Comparison of ENCODE assay signal across 8 cellular contexts in the genomic region with DNA sequence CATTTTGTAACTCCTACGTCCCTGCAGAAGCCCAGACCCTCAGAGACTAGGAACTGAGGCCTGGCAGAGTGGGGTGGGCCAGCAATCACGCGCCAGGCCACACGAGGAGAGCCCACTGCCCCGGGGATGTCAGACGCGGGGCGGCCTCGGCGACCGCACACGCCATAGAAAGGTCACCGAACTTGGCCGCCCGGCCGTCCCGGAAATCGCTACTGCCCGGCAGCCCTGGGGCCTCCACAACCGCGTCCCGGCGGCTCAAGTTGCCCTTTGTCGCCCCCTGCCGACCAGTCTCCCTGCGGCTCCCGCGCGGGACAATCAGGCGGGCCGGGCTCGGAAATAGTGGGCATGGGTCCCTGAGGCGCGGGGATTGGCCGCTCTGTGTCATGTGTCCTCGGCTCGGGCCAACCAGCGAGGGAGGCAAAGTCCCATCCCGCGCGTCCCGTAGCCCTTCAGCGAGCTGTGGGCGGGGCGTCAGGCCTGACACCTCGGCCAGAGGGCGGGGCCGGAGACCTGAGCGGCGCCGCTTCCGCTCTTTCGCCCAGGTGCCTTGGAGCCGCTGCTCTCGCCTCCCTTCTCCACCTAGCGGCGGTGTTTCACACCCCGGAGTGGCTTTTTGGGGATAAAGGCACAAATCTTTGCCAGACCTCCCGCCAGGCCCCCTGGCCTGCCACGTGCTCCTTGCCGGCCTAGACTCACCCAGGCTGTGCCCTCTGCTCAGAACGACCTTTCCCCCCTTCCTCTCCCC. TPM values are rescaled to one million over a fixed set of nuclear protein-coding genes. Genes with fewer than 3 reads are reported as not detected.
DNase-seq lines count a peak whose midpoint lies in the region; ATAC-seq and TF ChIP-seq lines count a peak whose summit lies in the region.

No MANE protein-coding gene starts in this region.

- peak; percentile 85 for TF ChIP-seq RAD21 in SK-N-SH (IDR thresholded peaks at IDR 0.05; ENCODE audit: low read length)

- H3K4me3 ChIP-seq in SK-N-SH (ENCODE audit: low read depth in 2 of 2, low read length in 1 of 2) (peak overlapping the region; percentile 44 to 54), thyroid gland (replicated peaks in 1 of 3) (peak overlapping the region in 1 of 3 donors; percentile 18)

- H3K36me3 ChIP-seq in SK-N-SH (replicated peaks in 1 of 2; ENCODE audit: control insufficient read depth in 1 of 2, insufficient read depth in 2 of 2, low read length in 1 of 2): no peaks in the 10 kb centered on the region
- no peaks in the 10 kb centered on the region for H3K36me3 ChIP-seq in thyroid gland

- H3K9me3 ChIP-seq in SK-N-SH: no peaks in the 10 kb centered on the region
- no peaks in the 10 kb centered on the region for H3K9me3 ChIP-seq in thyroid gland

- POLR2A ChIA-PET in SK-N-SH (lab: Yijun Ruan, JAX): interaction anchor here (0.7 to 1.4 kb wide), 2 partner anchors 60 to 96 kb away, joined by 3 to 4 read pairs; no protein-coding TSS in a partner anchor

- H3K9me3 Mint-ChIP-seq in activated naive CD8-positive, alpha-beta T cell (ENCODE audit: low read depth): no peaks in the 10 kb centered on the region
- no peaks in the 10 kb centered on the region for H3K9me3 Mint-ChIP-seq in osteocyte (ENCODE audit: unreplicated experiment)

- DNase-seq in GM10266 (ENCODE audit: extremely low spot score): peak; percentile 99
- peak; percentile 99 for DNase-seq in NCI-H1048 (lab: John Stamatoyannopoulos, UW)
- peak; percentile 99 for DNase-seq in SK-N-SH
- peak; percentile 99 for DNase-seq in glomerular visceral epithelial cell (ENCODE audit: extremely low spot score)
- peak; percentile 100 for DNase-seq in osteocyte (ENCODE audit: extremely low spot score, unreplicated experiment)
- peak; percentile 100 for DNase-seq in thyroid gland

- intact Hi-C loops in thyroid gland (cut with DNase I): loop anchor here (5.0 to 10.0 kb wide), 2 partner anchors 118 to 221 kb away; no protein-coding TSS in a partner anchor

- no peaks in the 10 kb centered on the region for H3K27me3 Mint-ChIP-seq in activated naive CD8-positive, alpha-beta T cell
- H3K27me3 Mint-ChIP-seq in osteocyte (ENCODE audit: unreplicated experiment): no peaks in the 10 kb centered on the region

- peak overlapping the region; percentile 87 for H3K27ac Mint-ChIP-seq in activated naive CD8-positive, alpha-beta T cell
- peak overlapping the region; percentile 79 for H3K27ac Mint-ChIP-seq in osteocyte (ENCODE audit: unreplicated experiment)

- H3F3A ChIP-seq in SK-N-SH (replicated peaks; ENCODE audit: insufficient read depth): peaks cover 12% of the 10 kb centered on the region

- peak; percentile 97 for TF ChIP-seq CTCF in GM10266 (IDR thresholded peaks at IDR 0.05; ENCODE audit: control insufficient read depth, insufficient read depth, low read depth, missing control alignments)
- peak; percentile 81 for TF ChIP-seq CTCF in SK-N-SH (IDR thresholded peaks at IDR 0.05)
- peak; percentile 96 for TF ChIP-seq CTCF in osteocyte (IDR thresholded peaks at IDR 0.05)
- peak; percentile 61 to 96 (median 83) for TF ChIP-seq CTCF in thyroid gland (IDR thresholded peaks at IDR 0.05)

- peak overlapping the region; percentile 58 for H3K9ac ChIP-seq in SK-N-SH

- H4K20me1 ChIP-seq in SK-N-SH (ENCODE audit: insufficient read depth): no peaks in the 10 kb centered on the region

- H3K79me2 ChIP-seq in SK-N-SH (ENCODE audit: insufficient read depth): no peaks in the 10 kb centered on the region

- H3K4me3 Mint-ChIP-seq in activated naive CD8-positive, alpha-beta T cell: peak overlapping the region; percentile 52
- peak overlapping the region; percentile 73 for H3K4me3 Mint-ChIP-seq in osteocyte (ENCODE audit: unreplicated experiment)

- peaks cover 4 to 12% of the 10 kb centered on the region in 2 experiments; a peak in 2 of 4 replicates for H3K4me1 ChIP-seq in SK-N-SH (ENCODE audit: control insufficient read depth in 1 of 2, insufficient read depth in 2 of 2, low read depth in 1 of 2, low read length in 1 of 2)
- H3K4me1 ChIP-seq in thyroid gland: peaks cover 15 to 17% of the 10 kb centered on the region in 2 donors

- peak in 1 of 2 donors; percentile 62 for TF ChIP-seq POLR2A in thyroid gland (IDR thresholded peaks at IDR 0.05)

- TF ChIP-seq EP300 in SK-N-SH (IDR thresholded peaks at IDR 0.05; ENCODE audit: borderline replicate concordance in 1 of 2, low read depth in 1 of 2, low read length in 1 of 2): no peak

- H3K36me3 Mint-ChIP-seq in activated naive CD8-positive, alpha-beta T cell: no peaks in the 10 kb centered on the region
- no peaks in the 10 kb centered on the region for H3K36me3 Mint-ChIP-seq in osteocyte (ENCODE audit: unreplicated experiment)

- peak overlapping the region; percentile 69 for H3K4me2 ChIP-seq in SK-N-SH

- WGBS in SK-N-SH (ENCODE audit: low lambda C conversion rate): 13% methylated on average over 10 of the region's 62 CpGs
- WGBS in thyroid gland, 2 donors: 2 to 14% methylated on average over 9 to 40 of the region's 62 CpGs

- peaks cover 7% of the 10 kb centered on the region for H3K4me1 Mint-ChIP-seq in activated naive CD8-positive, alpha-beta T cell (ENCODE audit: low read depth)
- H3K4me1 Mint-ChIP-seq in osteocyte (ENCODE audit: unreplicated experiment): peaks cover 10% of the 10 kb centered on the region

- peak overlapping the region; percentile 97 for H2AFZ ChIP-seq in SK-N-SH (ENCODE audit: low read depth)

- no peaks in the 10 kb centered on the region for H3K9me2 ChIP-seq in SK-N-SH

- CTCF ChIA-PET in SK-N-SH (lab: Yijun Ruan, JAX): interaction anchor here (0.6 to 4.8 kb wide), 61 partner anchors 11 to 504 kb away, joined by 3 to 54 read pairs (median 4); partner anchors contain the start of gene DEGS2

- H3K27ac ChIP-seq in SK-N-SH (ENCODE audit: low read depth in 2 of 2, low read length in 1 of 2) (peak overlapping the region; percentile 44 to 77), thyroid gland (peak overlapping the region; percentile 92 to 96 (median 93))

- H3K27me3 ChIP-seq in SK-N-SH (ENCODE audit: insufficient read depth): no peaks in the 10 kb centered on the region
- H3K27me3 ChIP-seq in thyroid gland: no peaks in the 10 kb centered on the region

- peak; percentile 98 for ATAC-seq in HG02588 (IDR thresholded peaks at IDR 0.05; ENCODE audit: unreplicated experiment)

TF ChIP-seq in SK-N-SH, 30 proteins besides CTCF, POLR2A, EP300 and RAD21 (continues in another document):
- TF ChIP-seq RCOR1 (IDR thresholded peaks at IDR 0.05; ENCODE audit: low read length): no peak; the same call in 1 of the 2 replicates
- TF ChIP-seq, protein P1, sequence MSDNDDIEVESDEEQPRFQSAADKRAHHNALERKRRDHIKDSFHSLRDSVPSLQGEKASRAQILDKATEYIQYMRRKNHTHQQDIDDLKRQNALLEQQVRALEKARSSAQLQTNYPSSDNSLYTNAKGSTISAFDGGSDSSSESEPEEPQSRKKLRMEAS (IDR thresholded peaks at IDR 0.05; ENCODE audit: low read depth): peak; percentile 77
- TF ChIP-seq RFX5 (IDR thresholded peaks at IDR 0.05; ENCODE audit: low read length): peak; percentile 74
- no peak for TF ChIP-seq MEF2A (IDR thresholded peaks at IDR 0.05; ENCODE audit: borderline replicate concordance, low read depth)
- TF ChIP-seq, protein P2, sequence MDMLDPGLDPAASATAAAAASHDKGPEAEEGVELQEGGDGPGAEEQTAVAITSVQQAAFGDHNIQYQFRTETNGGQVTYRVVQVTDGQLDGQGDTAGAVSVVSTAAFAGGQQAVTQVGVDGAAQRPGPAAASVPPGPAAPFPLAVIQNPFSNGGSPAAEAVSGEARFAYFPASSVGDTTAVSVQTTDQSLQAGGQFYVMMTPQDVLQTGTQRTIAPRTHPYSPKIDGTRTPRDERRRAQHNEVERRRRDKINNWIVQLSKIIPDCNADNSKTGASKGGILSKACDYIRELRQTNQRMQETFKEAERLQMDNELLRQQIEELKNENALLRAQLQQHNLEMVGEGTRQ (IDR thresholded peaks at IDR 0.05; ENCODE audit: borderline replicate concordance, low read depth, low read length): peak; percentile 87
- peak; percentile 63 for TF ChIP-seq ELF1 (IDR thresholded peaks at IDR 0.05)
- 0 out of 2 replicates have a peak, but pooled peaks have one; percentile 37 for TF ChIP-seq FOXJ3 (CRISPR knock-in tag; IDR thresholded peaks at IDR 0.05)
- TF ChIP-seq YY1 (IDR thresholded peaks at IDR 0.05; ENCODE audit: low read depth): 0 out of 2 replicates have a peak, but pooled peaks have one; percentile 45
- TF ChIP-seq RXRA (IDR thresholded peaks at IDR 0.05; ENCODE audit: borderline replicate concordance, low read depth): no peak; the same call in 1 of the 2 replicates
- TF ChIP-seq NRF1 (IDR thresholded peaks at IDR 0.05; ENCODE audit: low read depth, low read length): peak; percentile 38; the same call in 1 of the 2 replicates
- TF ChIP-seq SMC3 (IDR thresholded peaks at IDR 0.05; ENCODE audit: low read depth, low read length): peak; percentile 85
- no peak for TF ChIP-seq TCF12 (IDR thresholded peaks at IDR 0.05)
- no peak for TF ChIP-seq ZBTB33 (IDR thresholded peaks at IDR 0.05; ENCODE audit: borderline replicate concordance, low read depth)
- TF ChIP-seq CHD2 (IDR thresholded peaks at IDR 0.05; ENCODE audit: low read length, partially characterized antibody): no peak
- no peak for TF ChIP-seq FOSL2 (IDR thresholded peaks at IDR 0.05; ENCODE audit: borderline replicate concordance, low read depth)

RNA-seq across cellular contexts. Expression of gene DEGS2, which starts 33.4 kb away (rescaled TPM):
- polyA plus RNA-seq in SK-N-SH (2012; rRNA removed): 0.02 TPM in 2 replicates
- polyA plus RNA-seq in SK-N-SH (2012; cell fraction: cytosol; rRNA removed): under 0.01 and 0.01 TPM in 2 replicates
- polyA plus RNA-seq in SK-N-SH (2012; cell fraction: nucleus; rRNA removed): 0.16 and 0.18 TPM in 2 replicates
- total RNA-seq in osteocyte (0.19 and 0.21 TPM in 2 replicates), thyroid gland (1 to 10 TPM in 3 of 4 donors, under 1 TPM in 1; 0.54 to 7.6 (median 3.6) TPM)

RNA-seq across cellular contexts. Expression of gene YY1, which starts 46.1 kb away (rescaled TPM):
- 18.1 and 18.6 TPM in 2 replicates for polyA plus RNA-seq in SK-N-SH (2012; rRNA removed)
- 23.4 and 25.2 TPM in 2 replicates for polyA plus RNA-seq in SK-N-SH (2012; cell fraction: cytosol; rRNA removed)
- polyA plus RNA-seq in SK-N-SH (2012; cell fraction: nucleus; rRNA removed): 32.0 and 38.8 TPM in 2 replicates
- total RNA-seq in osteocyte: 70.0 and 77.2 TPM in 2 replicates
- 10 to 100 TPM; 50.0 to 67.4 (median 55.6) TPM for total RNA-seq in thyroid gland
